In the genomic region with DNA sequence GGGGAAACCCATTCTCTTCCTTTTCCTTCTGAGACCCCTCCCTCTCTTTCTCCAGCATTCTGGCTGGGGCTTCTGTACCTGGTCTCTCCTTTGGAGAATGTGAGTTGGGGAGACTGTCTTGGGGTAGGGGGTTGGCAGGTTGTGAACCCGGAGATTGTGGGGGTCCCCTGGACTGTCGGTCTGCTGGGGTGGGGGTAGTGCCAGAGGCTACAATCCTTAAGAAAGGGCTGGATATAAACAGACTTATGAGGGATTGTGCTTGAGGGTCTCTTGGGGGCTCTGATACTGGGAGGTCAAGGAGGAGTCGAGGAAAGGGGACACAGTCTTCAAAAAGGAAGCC, we compare ENCODE assay signal across 9 cellular contexts. TPM values are rescaled to one million over a fixed set of nuclear protein-coding genes. Genes with fewer than 3 reads are reported as not detected.
DNase-seq lines count a peak whose midpoint lies in the region; ATAC-seq, FAIRE-seq and TF ChIP-seq lines count a peak whose summit lies in the region.
"Had no signal": no experiment of that assay in that cellular context is flagged by ENCODE, and none has a peak within 500 bp of the region (broad histone marks: within the 10 kb centered on the region; RNA-seq: fewer than 3 reads in every experiment).

No MANE protein-coding gene starts in this region.

- TF ChIP-seq CTCF in thyroid gland (IDR thresholded peaks at IDR 0.05): no peak
- no peak for TF ChIP-seq CTCF in omental fat pad (IDR thresholded peaks at IDR 0.05)

- H3K27me3 ChIP-seq in thyroid gland: no peaks in the 10 kb centered on the region

- ATAC-seq in omental fat pad (ENCODE audit: low FRiP score): no peak
- no peak for ATAC-seq in HG03039 (IDR thresholded peaks at IDR 0.05; ENCODE audit: unreplicated experiment)

- intact Hi-C loops in thyroid gland (cut with DNase I): loop anchor here (5.0 kb wide), 1 partner anchor 264 kb away; no protein-coding TSS in a partner anchor

- no peaks in the 10 kb centered on the region for H3K27me3 Mint-ChIP-seq in activated T-cell treated with anti-CD3 and anti-CD28 coated beads, Interleukin-2, amount 50 U/mL, for 24 hours
- peaks cover 11% of the 10 kb centered on the region for H3K27me3 Mint-ChIP-seq in activated naive CD8-positive, alpha-beta T cell treated with anti-CD3 and anti-CD28 coated beads for 36 hours
- H3K27me3 Mint-ChIP-seq in immature natural killer cell (ENCODE audit: low read depth in 3 of 3): peaks cover 25 to 37% (median 29%) of the 10 kb centered on the region in 3 donors

- peak overlapping the region; percentile 83 for H3K4me3 Mint-ChIP-seq in activated T-cell treated with anti-CD3 and anti-CD28 coated beads, Interleukin-2, amount 50 U/mL, for 24 hours
- peak overlapping the region; percentile 84 for H3K4me3 Mint-ChIP-seq in activated naive CD8-positive, alpha-beta T cell treated with anti-CD3 and anti-CD28 coated beads for 36 hours
- H3K4me3 Mint-ChIP-seq in immature natural killer cell: peak overlapping the region; percentile 87 to 94 (median 90)

- H3K27ac ChIP-seq in thyroid gland: peak overlapping the region in 2 of 3 donors; percentile 52 to 78

- H3K36me3 ChIP-seq in thyroid gland: no peaks in the 10 kb centered on the region

- H3K27ac Mint-ChIP-seq in activated T-cell treated with anti-CD3 and anti-CD28 coated beads, Interleukin-2, amount 50 U/mL, for 24 hours: peak overlapping the region; percentile 87
- peak overlapping the region; percentile 23 for H3K27ac Mint-ChIP-seq in activated naive CD8-positive, alpha-beta T cell treated with anti-CD3 and anti-CD28 coated beads for 36 hours
- peak overlapping the region in 5 of 6 donors; percentile 76 to 100 (median 92) for H3K27ac Mint-ChIP-seq in immature natural killer cell

- H3K36me3 Mint-ChIP-seq in activated T-cell treated with anti-CD3 and anti-CD28 coated beads, Interleukin-2, amount 50 U/mL, for 24 hours (ENCODE audit: low read depth): peaks cover 8% of the 10 kb centered on the region
- H3K36me3 Mint-ChIP-seq in activated naive CD8-positive, alpha-beta T cell treated with anti-CD3 and anti-CD28 coated beads for 36 hours: peaks cover 11% of the 10 kb centered on the region
- no peaks in the 10 kb centered on the region for H3K36me3 Mint-ChIP-seq in immature natural killer cell

- no peak for TF ChIP-seq POLR2A in thyroid gland (IDR thresholded peaks at IDR 0.05)

- H3K9me3 ChIP-seq in thyroid gland: no peaks in the 10 kb centered on the region

- 27 to 54% methylated on average over 3 of the region's 3 CpGs for WGBS in thyroid gland, 2 donors

- FAIRE-seq in HTR-8/SVneo (lab: Jason Lieb, UNC): no peak
- FAIRE-seq: urothelium cell line had no signal

- no peak for DNase-seq in activated T-cell treated with anti-CD3 and anti-CD28 coated beads, Interleukin-2, amount 50 U/mL, for 24 hours
- no peak for DNase-seq in activated T-cell treated with anti-CD3 and anti-CD28 coated beads for 4 hours
- DNase-seq in activated naive CD8-positive, alpha-beta T cell treated with anti-CD3 and anti-CD28 coated beads for 36 hours: no peak
- no peak for DNase-seq in immature natural killer cell
- DNase-seq in thyroid gland: no peak
- DNase-seq in omental fat pad (ENCODE audit: low spot score): no peak
- DNase-seq in HTR-8/SVneo (ENCODE audit: insufficient read length, low spot score): no peak

- H3K9me3 Mint-ChIP-seq in activated T-cell treated with anti-CD3 and anti-CD28 coated beads, Interleukin-2, amount 50 U/mL, for 24 hours: no peaks in the 10 kb centered on the region
- H3K9me3 Mint-ChIP-seq in activated naive CD8-positive, alpha-beta T cell treated with anti-CD3 and anti-CD28 coated beads for 36 hours: no peaks in the 10 kb centered on the region
- no peaks in the 10 kb centered on the region for H3K9me3 Mint-ChIP-seq in immature natural killer cell

- H3K4me1 ChIP-seq in thyroid gland: peaks cover 32 to 37% of the 10 kb centered on the region in 2 donors

- peak overlapping the region in 1 of 3 donors; percentile 43 for H3K4me3 ChIP-seq in thyroid gland (replicated peaks in 1 of 3)

- H3K4me1 Mint-ChIP-seq in activated T-cell treated with anti-CD3 and anti-CD28 coated beads, Interleukin-2, amount 50 U/mL, for 24 hours (ENCODE audit: low read depth): peaks cover 54% of the 10 kb centered on the region
- H3K4me1 Mint-ChIP-seq in activated naive CD8-positive, alpha-beta T cell treated with anti-CD3 and anti-CD28 coated beads for 36 hours: peaks cover 45% of the 10 kb centered on the region
- H3K4me1 Mint-ChIP-seq in immature natural killer cell: peaks cover 42 to 49% of the 10 kb centered on the region in 2 donors

RNA-seq across cellular contexts. Expression of a gene that starts 2.4 kb away (rescaled TPM):
- 1 to 10 TPM; 7.8 to 8.0 TPM for total RNA-seq in activated naive CD8-positive, alpha-beta T cell treated with anti-CD3 and anti-CD28 coated beads for 36 hours
- polyA plus RNA-seq in immature natural killer cell: under 1 TPM in 2 of 3 donors, not detected in 1; 0.56 to 0.89 TPM
- total RNA-seq in thyroid gland: 1 to 10 TPM; 2.3 to 6.6 (median 5.5) TPM
- total RNA-seq in omental fat pad: 1 to 10 TPM; 2.5 to 7.4 (median 3.1) TPM

RNA-seq across cellular contexts. Expression of a gene that starts 46.7 kb away (rescaled TPM):
- 100 to 1,000 TPM; 290 to 304 TPM for total RNA-seq in activated naive CD8-positive, alpha-beta T cell treated with anti-CD3 and anti-CD28 coated beads for 36 hours
- polyA plus RNA-seq in immature natural killer cell: 100 to 1,000 TPM; 445 to 490 (median 454) TPM
- total RNA-seq in thyroid gland: 100 to 1,000 TPM in 3 of 4 donors, 10 to 100 TPM in 1; 80.6 to 166 (median 131) TPM
- 100 to 1,000 TPM in 1 of 4 donors, 10 to 100 TPM in 3; 50.7 to 113 (median 85.2) TPM for total RNA-seq in omental fat pad

RNA-seq across cellular contexts. Expression of a gene that starts 46.7 kb away (rescaled TPM):
- total RNA-seq in activated naive CD8-positive, alpha-beta T cell treated with anti-CD3 and anti-CD28 coated beads for 36 hours: 100 to 1,000 TPM; 161 to 169 TPM
- 10 to 100 TPM; 14.7 to 32.9 (median 18.7) TPM for polyA plus RNA-seq in immature natural killer cell
- 10 to 100 TPM; 30.5 to 44.9 (median 35.7) TPM for total RNA-seq in thyroid gland
- total RNA-seq in omental fat pad: 10 to 100 TPM; 31.4 to 43.2 (median 33.9) TPM

Comparison
In these comparisons a context has a peak if more than half of its experiments do, and no peak if none do; other contexts are left out.
1. H3K27ac Mint-ChIP-seq: peak in every context shown above with its lines; median percentile 92 in immature natural killer cell; 87 in activated T-cell treated with anti-CD3 and anti-CD28 coated beads, Interleukin-2, amount 50 U/mL, for 24 hours; 23 in activated naive CD8-positive, alpha-beta T cell treated with anti-CD3 and anti-CD28 coated beads for 36 hours.